ENCODE assay signal across 19 cellular contexts in the genomic region with DNA sequence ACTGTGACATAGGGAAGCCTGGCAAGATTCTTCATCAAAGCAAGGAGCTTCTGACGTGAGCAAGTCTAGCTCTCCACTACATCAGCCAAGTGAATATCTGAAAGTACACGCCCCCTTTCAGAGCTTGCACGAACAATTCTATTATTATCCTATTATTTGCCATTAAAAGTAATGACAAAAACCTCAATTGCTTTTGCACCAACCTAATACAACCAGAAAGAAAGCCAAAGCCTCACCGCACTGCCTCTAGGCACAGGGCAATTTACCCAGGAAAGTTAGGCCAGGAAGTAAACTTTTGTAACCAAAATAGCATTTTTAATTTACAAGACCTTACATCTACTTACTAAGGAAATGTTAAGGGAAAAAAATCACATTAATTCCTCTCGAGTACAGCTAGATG. TPM values are rescaled to one million over a fixed set of nuclear protein-coding genes. Genes with fewer than 3 reads are reported as not detected.
DNase-seq lines count a peak whose midpoint lies in the region; ATAC-seq and TF ChIP-seq lines count a peak whose summit lies in the region.
"Had no signal": no experiment of that assay in that cellular context is flagged by ENCODE, and none has a peak within 500 bp of the region (broad histone marks: within the 10 kb centered on the region; RNA-seq: fewer than 3 reads in every experiment).

No MANE protein-coding gene starts in this region.

- H3K36me3 Mint-ChIP-seq in activated CD8-positive, alpha-beta T cell treated with anti-CD3 and anti-CD28 coated beads for 36 hours (ENCODE audit: low read depth): no peaks in the 10 kb centered on the region
- H3K36me3 Mint-ChIP-seq: CD4-positive, CD25-positive, alpha-beta regulatory T cell; immature natural killer cell had no signal

- TF ChIP-seq POLR2A in adrenal gland (IDR thresholded peaks at IDR 0.05) (no peak), stomach (IDR thresholded peaks at IDR 0.05) (no peak)

- CTCF ChIA-PET in activated CD8-positive, alpha-beta T cell treated with anti-CD3 and anti-CD28 coated beads for 36 hours (lab: Charles Lee): no interaction called here

- H3K4me1 ChIP-seq in adrenal gland (replicated peaks in 1 of 2): peaks cover 26 to 47% of the 10 kb centered on the region in 2 donors
- H3K4me1 ChIP-seq in right atrium auricular region: peaks cover 0 to 68% of the 10 kb centered on the region in 2 donors
- peaks cover 34 to 71% (median 49%) of the 10 kb centered on the region in 4 donors for H3K4me1 ChIP-seq in stomach
- H3K4me1 ChIP-seq: neural progenitor cell had no signal

- H3K9me3 ChIP-seq in adrenal gland (replicated peaks in 1 of 3) (no peaks in the 10 kb centered on the region), right atrium auricular region (no peaks in the 10 kb centered on the region), stomach (no peaks in the 10 kb centered on the region)

- DNase-seq in EH (ENCODE audit: low read depth) (peak; percentile 65), adrenal gland (peak in 3 of 7 donors; percentile 10 to 24 (median 14)), right atrium auricular region (ENCODE audit: low spot score) (no peak), stomach (no peak)
- no peak for DNase-seq in activated CD8-positive, alpha-beta T cell treated with anti-CD3 and anti-CD28 coated beads for 36 hours
- DNase-seq: activated naive CD4-positive, alpha-beta T cell treated with anti-CD3 and anti-CD28 coated beads, Interleukin-2, amount 50 U/mL, for 16 hours; CD4-positive, CD25-positive, alpha-beta regulatory T cell; EL; hippocampal formation; immature natural killer cell; NCI-H1436; stimulated activated CD8-positive, alpha-beta memory T cell treated with anti-CD3 and anti-CD28 coated beads, Interleukin-4, amount 100 ng/mL, for 48 hours had no signal

- H3K4me1 Mint-ChIP-seq in activated CD8-positive, alpha-beta T cell treated with anti-CD3 and anti-CD28 coated beads for 36 hours (ENCODE audit: low read depth): peaks cover 18% of the 10 kb centered on the region

- TF ChIP-seq EP300 in stomach (IDR thresholded peaks at IDR 0.05): no peak

- WGBS in adrenal gland, 4 donors: 50 to 59% (median 53%) methylated on average over 5 of the region's 5 CpGs
- WGBS in stomach, 5 donors: 41 to 55% (median 47%) methylated on average over 5 of the region's 5 CpGs

- no peaks in the 10 kb centered on the region for H3K9me3 Mint-ChIP-seq in activated CD8-positive, alpha-beta T cell treated with anti-CD3 and anti-CD28 coated beads for 36 hours
- H3K9me3 Mint-ChIP-seq: activated T-helper 1 cell treated with anti-CD3 and anti-CD28 coated beads, Interleukin-12 subunit alpha, Interleukin-12 subunit beta, Interleukin-2, Interleukin-4 antibody, amounts not matched to agents 30 ng/mL and 10 ng/mL and 1 ng/mL, durations not matched to agents 14 hours and 24 hours and 36 hours; CD4-positive, CD25-positive, alpha-beta regulatory T cell; central memory CD8-positive, alpha-beta T cell; immature natural killer cell; neural progenitor cell had no signal

- H3K27me3 ChIP-seq in adrenal gland: no peaks in the 10 kb centered on the region
- no peaks in the 10 kb centered on the region for H3K27me3 ChIP-seq in right atrium auricular region
- no peaks in the 10 kb centered on the region for H3K27me3 ChIP-seq in stomach
- H3K27me3 ChIP-seq: neural progenitor cell had no signal

- no peaks in the 10 kb centered on the region for H3K27me3 Mint-ChIP-seq in activated CD8-positive, alpha-beta T cell treated with anti-CD3 and anti-CD28 coated beads for 36 hours
- H3K27me3 Mint-ChIP-seq: CD4-positive, CD25-positive, alpha-beta regulatory T cell; central memory CD8-positive, alpha-beta T cell had no signal

- TF ChIP-seq CTCF in adrenal gland (IDR thresholded peaks at IDR 0.05) (no peak), right atrium auricular region (IDR thresholded peaks at IDR 0.05) (no peak), stomach (IDR thresholded peaks at IDR 0.05) (no peak)
- no peak for TF ChIP-seq CTCF in activated CD8-positive, alpha-beta T cell treated with anti-CD3 and anti-CD28 coated beads for 36 hours (IDR thresholded peaks at IDR 0.05)

- no peak for ATAC-seq in GM18907 (IDR thresholded peaks at IDR 0.05; ENCODE audit: unreplicated experiment)
- ATAC-seq in GM19463 (IDR thresholded peaks at IDR 0.05; ENCODE audit: unreplicated experiment): no peak
- ATAC-seq in activated CD8-positive, alpha-beta T cell treated with anti-CD3 and anti-CD28 coated beads for 36 hours: no peak
- ATAC-seq: left lobe of liver had no signal

- intact Hi-C loops in adrenal gland (cut with DNase I): no loop called here
- intact Hi-C loops in stomach (cut with DNase I; ENCODE audit: low total_unique reads): no loop called here
- intact Hi-C loops in activated CD8-positive, alpha-beta T cell treated with anti-CD3 and anti-CD28 coated beads for 36 hours (cut with micrococcal nuclease): no loop called here

- no peak overlapping the region for H3K27ac Mint-ChIP-seq in activated CD8-positive, alpha-beta T cell treated with anti-CD3 and anti-CD28 coated beads for 36 hours
- H3K27ac Mint-ChIP-seq: activated T-helper 1 cell treated with anti-CD3 and anti-CD28 coated beads, Interleukin-12 subunit alpha, Interleukin-12 subunit beta, Interleukin-2, Interleukin-4 antibody, amounts not matched to agents 30 ng/mL and 10 ng/mL and 1 ng/mL, durations not matched to agents 14 hours and 24 hours and 36 hours; CD4-positive, CD25-positive, alpha-beta regulatory T cell; T-helper 2 cell treated with Interferon-gamma antibody and Interleukin-4, amounts not matched to agents 5 μg/mL and 100 μg/mL, for 36 hours had no signal

- POLR2A ChIA-PET in activated CD8-positive, alpha-beta T cell treated with anti-CD3 and anti-CD28 coated beads for 36 hours (lab: Charles Lee): interaction anchor here (0.9 to 1.2 kb wide), 3 partner anchors 10 to 156 kb away, joined by 3 read pairs; a partner anchor contains a TSS

- no peak overlapping the region for H3K4me3 Mint-ChIP-seq in activated CD8-positive, alpha-beta T cell treated with anti-CD3 and anti-CD28 coated beads for 36 hours
- H3K4me3 Mint-ChIP-seq: activated T-helper 1 cell treated with anti-CD3 and anti-CD28 coated beads, Interleukin-12 subunit alpha, Interleukin-12 subunit beta, Interleukin-2, Interleukin-4 antibody, amounts not matched to agents 30 ng/mL and 10 ng/mL and 1 ng/mL, durations not matched to agents 14 hours and 24 hours and 36 hours; central memory CD8-positive, alpha-beta T cell; immature natural killer cell; neural progenitor cell; T-helper 2 cell treated with Interferon-gamma antibody and Interleukin-4, amounts not matched to agents 5 μg/mL and 100 μg/mL, for 36 hours had no signal

- H3K4me3 ChIP-seq in adrenal gland: no peak overlapping the region
- H3K4me3 ChIP-seq in right atrium auricular region: no peak overlapping the region
- no peak overlapping the region for H3K4me3 ChIP-seq in stomach
- H3K4me3 ChIP-seq: neural progenitor cell had no signal

- H3K36me3 ChIP-seq in adrenal gland (replicated peaks in 1 of 2): no peaks in the 10 kb centered on the region
- no peaks in the 10 kb centered on the region for H3K36me3 ChIP-seq in right atrium auricular region
- no peaks in the 10 kb centered on the region for H3K36me3 ChIP-seq in stomach
- H3K36me3 ChIP-seq: neural progenitor cell had no signal

- H3K27ac ChIP-seq in adrenal gland (peak overlapping the region in 4 of 5 donors; percentile 41 to 89 (median 62)), right atrium auricular region (peak overlapping the region; percentile 54 to 59), stomach (peak overlapping the region in 4 of 5 donors; percentile 39 to 80 (median 44))

RNA-seq across cellular contexts. Expression of a gene that starts 41.2 kb away (rescaled TPM):
- total RNA-seq in adrenal gland (10 to 100 TPM; 20.8 to 35.6 (median 28.0) TPM), right atrium auricular region (10 to 100 TPM; 20.9 to 33.3 TPM), stomach (10 to 100 TPM in 3 of 5 donors, 1 to 10 TPM in 2; 4.7 to 21.4 (median 13.5) TPM)
- polyA plus RNA-seq in adrenal gland (10 to 100 TPM in 2 of 3 donors, 1 to 10 TPM in 1; 9.8 to 10.5 (median 10.2) TPM), stomach (1 to 10 TPM; 3.4 to 6.7 (median 5.0) TPM)
- 1 to 10 TPM; 1.3 to 3.0 TPM for total RNA-seq in activated CD8-positive, alpha-beta T cell treated with anti-CD3 and anti-CD28 coated beads for 36 hours
- polyA plus RNA-seq: CD4-positive, CD25-positive, alpha-beta regulatory T cell had no signal
